ENCODE assay signal across 12 cellular contexts in genomic region chr5:33343661-33344327, GRCh38.
DNase-seq lines count a peak whose midpoint lies in the region; ATAC-seq and TF ChIP-seq lines count a peak whose summit lies in the region.
"Had no signal": no experiment of that assay in that cellular context is flagged by ENCODE, and none has a peak within 500 bp of the region (broad histone marks: within the 10 kb centered on the region; RNA-seq: fewer than 3 reads in every experiment).

No MANE protein-coding gene starts in this region.

- H3K4me1 ChIP-seq in PC-9 (replicated peaks; ENCODE audit: insufficient read depth) = 0 out of 2 replicates have a peak, but pooled peaks cover 8% of the 10 kb centered on the region

- no peaks in the 10 kb centered on the region for H3K9me2 ChIP-seq in PC-9 (ENCODE audit: insufficient read depth)

- H3K9me3 Mint-ChIP-seq in activated CD8-positive, alpha-beta T cell treated with anti-CD3 and anti-CD28 coated beads for 36 hours = no peaks in the 10 kb centered on the region
- H3K9me3 Mint-ChIP-seq: CD8-positive, alpha-beta T cell had no signal

- no peak overlapping the region for H3K4me3 ChIP-seq in PC-9

- no peak overlapping the region for H3K27ac Mint-ChIP-seq in activated CD8-positive, alpha-beta T cell treated with anti-CD3 and anti-CD28 coated beads for 36 hours
- H3K27ac Mint-ChIP-seq: activated B cell treated with CpG ODN at 0.5 μM for 24 hours; CD8-positive, alpha-beta T cell had no signal

- H3K27ac ChIP-seq in PC-9 = no peak overlapping the region

- CTCF ChIA-PET in PC-9 (lab: Charles Lee) = interaction anchor here (0.6 to 1.1 kb wide), 2 partner anchors 44 to 1560 kb away, joined by 3 read pairs; no protein-coding TSS in a partner anchor
- CTCF ChIA-PET in activated CD8-positive, alpha-beta T cell treated with anti-CD3 and anti-CD28 coated beads for 36 hours (lab: Charles Lee) = no interaction called here

- H3K79me2 ChIP-seq in PC-9 (ENCODE audit: low read depth) = no peaks in the 10 kb centered on the region

- H3K36me3 Mint-ChIP-seq in activated CD8-positive, alpha-beta T cell treated with anti-CD3 and anti-CD28 coated beads for 36 hours (ENCODE audit: low read depth) = no peaks in the 10 kb centered on the region
- H3K36me3 Mint-ChIP-seq: CD8-positive, alpha-beta T cell had no signal

- H2AFZ ChIP-seq in PC-9 = peak overlapping the region; percentile 3; the same call in 1 of the 2 replicates

- POLR2A ChIA-PET in PC-9 (lab: Charles Lee; ENCODE audit: unreplicated experiment) = interaction anchor here (0.6 to 0.7 kb wide), 4 partner anchors 27 to 583 kb away, joined by 3 to 8 read pairs (median 6); partner anchors contain the start of gene TARS1
- POLR2A ChIA-PET in activated CD8-positive, alpha-beta T cell treated with anti-CD3 and anti-CD28 coated beads for 36 hours (lab: Charles Lee) = no interaction called here

- H3K4me3 Mint-ChIP-seq in activated CD8-positive, alpha-beta T cell treated with anti-CD3 and anti-CD28 coated beads for 36 hours = no peak overlapping the region
- H3K4me3 Mint-ChIP-seq: activated B cell treated with CpG ODN at 0.5 μM for 24 hours; CD8-positive, alpha-beta T cell had no signal

- intact Hi-C loops in PC-9 (cut with micrococcal nuclease; ENCODE audit: unreplicated experiment) = loop anchor here (1.0 kb wide), 1 partner anchor 58 kb away; no protein-coding TSS in a partner anchor
- intact Hi-C loops in activated CD8-positive, alpha-beta T cell treated with anti-CD3 and anti-CD28 coated beads for 36 hours (cut with micrococcal nuclease) = no loop called here

- peaks cover 2% of the 10 kb centered on the region for H3K27me3 Mint-ChIP-seq in activated CD8-positive, alpha-beta T cell treated with anti-CD3 and anti-CD28 coated beads for 36 hours

- ATAC-seq in GM19395 (IDR thresholded peaks at IDR 0.05; ENCODE audit: unreplicated experiment) (no peak), HG03159 (IDR thresholded peaks at IDR 0.05; ENCODE audit: unreplicated experiment) (no peak)
- no peak for ATAC-seq in activated CD8-positive, alpha-beta T cell treated with anti-CD3 and anti-CD28 coated beads for 36 hours
- ATAC-seq: CD8-positive, alpha-beta T cell had no signal

- H3K4me2 ChIP-seq in PC-9 = no peak overlapping the region

- H3K4me1 Mint-ChIP-seq in activated CD8-positive, alpha-beta T cell treated with anti-CD3 and anti-CD28 coated beads for 36 hours (ENCODE audit: low read depth) = no peaks in the 10 kb centered on the region
- H3K4me1 Mint-ChIP-seq: activated B cell treated with CpG ODN at 0.5 μM for 24 hours had no signal

- no TSS peak for BruUV-seq in PC-9 (replicated peaks; lab: Mats Ljungman, UMichigan)

- no peaks in the 10 kb centered on the region for H3K36me3 ChIP-seq in PC-9 (ENCODE audit: low read depth)

- no peaks in the 10 kb centered on the region for H3F3A ChIP-seq in PC-9 (ENCODE audit: insufficient read depth, low read depth)

- H3K9me3 ChIP-seq in PC-9 (ENCODE audit: insufficient read depth, low read depth) = peaks cover 3% of the 10 kb centered on the region; the same call in 1 of the 2 replicates

- H4K20me1 ChIP-seq in PC-9 (ENCODE audit: insufficient read depth) = no peaks in the 10 kb centered on the region

- peak; percentile 59 for DNase-seq in AG08396 (ENCODE audit: low spot score)
- DNase-seq in PC-9 = peak in 1 of 2 experiments; percentile 56
- DNase-seq in epidermal melanocyte (ENCODE audit: insufficient read length, low spot score) = peak; percentile 23
- DNase-seq in myocyte (ENCODE audit: low read depth) = peak; percentile 40
- DNase-seq in effector CD4-positive, alpha-beta T cell = no peak
- no peak for DNase-seq in activated CD8-positive, alpha-beta T cell treated with anti-CD3 and anti-CD28 coated beads for 36 hours
- DNase-seq: activated B cell treated with CpG ODN at 0.5 μM for 24 hours; activated T-cell treated with anti-CD3 and anti-CD28 coated beads, Interleukin-2, amount 50 U/mL, for 48 hours; CD8-positive, alpha-beta T cell; RPMI8226 had no signal

- no peak for TF ChIP-seq CTCF in PC-9 (conservative IDR thresholded peaks at IDR 0.05)
- TF ChIP-seq CTCF in activated CD8-positive, alpha-beta T cell treated with anti-CD3 and anti-CD28 coated beads for 36 hours (IDR thresholded peaks at IDR 0.05) = no peak

- no peaks in the 10 kb centered on the region for H3K27me3 ChIP-seq in PC-9 (ENCODE audit: insufficient read depth, low read depth)

Comparison
In these comparisons a context has a peak if more than half of its experiments do, and no peak if none do; other contexts are left out.
1. DNase-seq: peak in AG08396 (single experiment), epidermal melanocyte (single experiment) and myocyte (single experiment); none in effector CD4-positive, alpha-beta T cell (single experiment) and activated CD8-positive, alpha-beta T cell treated with anti-CD3 and anti-CD28 coated beads for 36 hours (single experiment).